ENCODE assay signal across 9 cellular contexts in genomic region chr4:186134254-186134653, GRCh38. TPM values are rescaled to one million over a fixed set of nuclear protein-coding genes. Genes with fewer than 3 reads are reported as not detected.
DNase-seq lines count a peak whose midpoint lies in the region; ATAC-seq and TF ChIP-seq lines count a peak whose summit lies in the region.
"Had no signal": no experiment of that assay in that cellular context is flagged by ENCODE, and none has a peak within 500 bp of the region (broad histone marks: within the 10 kb centered on the region; RNA-seq: fewer than 3 reads in every experiment).

No MANE protein-coding gene starts in this region.

- peaks cover 25% of the 10 kb centered on the region for H3K4me1 ChIP-seq in neuron (ENCODE audit: insufficient read depth, low read length)
- no peaks in the 10 kb centered on the region for H3K4me1 ChIP-seq in colonic mucosa
- no peaks in the 10 kb centered on the region for H3K4me1 ChIP-seq in tibial artery

- H3K36me3 ChIP-seq in neuron (ENCODE audit: insufficient read depth, low read length) = no peaks in the 10 kb centered on the region
- no peaks in the 10 kb centered on the region for H3K36me3 ChIP-seq in colonic mucosa
- no peaks in the 10 kb centered on the region for H3K36me3 ChIP-seq in tibial artery

- H3K27ac ChIP-seq in colonic mucosa (no peak overlapping the region), tibial artery (no peak overlapping the region)

- H3K4me3 ChIP-seq in neuron (ENCODE audit: low read length) = no peak overlapping the region
- no peak overlapping the region for H3K4me3 ChIP-seq in colonic mucosa
- H3K4me3 ChIP-seq in tibial artery = no peak overlapping the region

- H3K4me1 Mint-ChIP-seq in activated CD4-positive, alpha-beta T cell treated with anti-CD3 and anti-CD28 coated beads for 36 hours = peaks cover 9% of the 10 kb centered on the region

- peak overlapping the region; percentile 24 for H2AFZ ChIP-seq in neuron (ENCODE audit: low read depth, low read length)

- no peak for TF ChIP-seq CTCF in colonic mucosa (IDR thresholded peaks at IDR 0.05)
- TF ChIP-seq CTCF in tibial artery (IDR thresholded peaks at IDR 0.05) = no peak

- H3K9me3 Mint-ChIP-seq in activated CD4-positive, alpha-beta T cell treated with anti-CD3 and anti-CD28 coated beads for 36 hours (ENCODE audit: low read depth) = no peaks in the 10 kb centered on the region

- no peaks in the 10 kb centered on the region for H3K9me3 ChIP-seq in neuron (ENCODE audit: low read length)
- H3K9me3 ChIP-seq in colonic mucosa = no peaks in the 10 kb centered on the region
- no peaks in the 10 kb centered on the region for H3K9me3 ChIP-seq in tibial artery

- CTCF ChIA-PET in activated CD4-positive, alpha-beta T cell treated with anti-CD3 and anti-CD28 coated beads for 36 hours (lab: Charles Lee) = no interaction called here

- intact Hi-C loops in activated CD4-positive, alpha-beta T cell treated with anti-CD3 and anti-CD28 coated beads for 36 hours (cut with DNase I, micrococcal nuclease) = no loop called here
- intact Hi-C loops in colonic mucosa (cut with DNase I) = no loop called here
- intact Hi-C loops in tibial artery (cut with DNase I; ENCODE audit: low total_unique reads) = no loop called here

- no peak overlapping the region for H3K9ac ChIP-seq in colonic mucosa (ENCODE audit: low read depth in 2 of 2, low read length in 2 of 2)

- peak; percentile 74 for ATAC-seq in activated CD4-positive, alpha-beta T cell treated with anti-CD3 and anti-CD28 coated beads for 36 hours
- peak; percentile 99 for ATAC-seq in GM21737 (IDR thresholded peaks at IDR 0.05; ENCODE audit: unreplicated experiment)
- peak; percentile 99 for ATAC-seq in HG03460 (IDR thresholded peaks at IDR 0.05; ENCODE audit: unreplicated experiment)

- peak; percentile 10 for DNase-seq in activated CD4-positive, alpha-beta T cell treated with anti-CD3 and anti-CD28 coated beads for 36 hours
- no peak for DNase-seq in activated CD4-positive, alpha-beta T cell treated with anti-CD3 and anti-CD28 coated beads for 1 hour
- DNase-seq in colonic mucosa (no peak), tibial artery (no peak), HUDEP-2 (lab: John Stamatoyannopoulos, UW; ENCODE audit: unreplicated experiment in 76 of 76) (no peak)
- DNase-seq: NCI-H526 had no signal

- POLR2A ChIA-PET in activated CD4-positive, alpha-beta T cell treated with anti-CD3 and anti-CD28 coated beads for 36 hours (lab: Charles Lee) = no interaction called here

- no peak overlapping the region for H3K4me3 Mint-ChIP-seq in activated CD4-positive, alpha-beta T cell treated with anti-CD3 and anti-CD28 coated beads for 36 hours

- no peaks in the 10 kb centered on the region for H3K27me3 Mint-ChIP-seq in activated CD4-positive, alpha-beta T cell treated with anti-CD3 and anti-CD28 coated beads for 36 hours

- no peaks in the 10 kb centered on the region for H3K36me3 Mint-ChIP-seq in activated CD4-positive, alpha-beta T cell treated with anti-CD3 and anti-CD28 coated beads for 36 hours (ENCODE audit: low read depth)

- H3K27me3 ChIP-seq in neuron (ENCODE audit: insufficient read depth, low read length) = peaks cover 1% of the 10 kb centered on the region
- no peaks in the 10 kb centered on the region for H3K27me3 ChIP-seq in colonic mucosa
- no peaks in the 10 kb centered on the region for H3K27me3 ChIP-seq in tibial artery

- no peak overlapping the region for H3K27ac Mint-ChIP-seq in activated CD4-positive, alpha-beta T cell treated with anti-CD3 and anti-CD28 coated beads for 36 hours

RNA-seq across cellular contexts. Expression of gene FAM149A, which starts 29.8 kb away (rescaled TPM):
- under 1 TPM; 0.44 to 0.59 TPM for total RNA-seq in activated CD4-positive, alpha-beta T cell treated with anti-CD3 and anti-CD28 coated beads for 36 hours
- 10 to 100 TPM; 13.8 to 16.6 TPM for total RNA-seq in colonic mucosa

RNA-seq across cellular contexts. Expression of gene CYP4V2, which starts 57.1 kb away (rescaled TPM):
- total RNA-seq in activated CD4-positive, alpha-beta T cell treated with anti-CD3 and anti-CD28 coated beads for 36 hours = 1 to 10 TPM; 4.1 to 4.5 TPM
- total RNA-seq in colonic mucosa = 10 to 100 TPM; 20.3 to 36.0 TPM

Comparison
In these comparisons a context has a peak if more than half of its experiments do, and no peak if none do; other contexts are left out.
1. RNA of gene FAM149A, which starts 29.8 kb away (total RNA-seq): 13.8 to 16.6 TPM in colonic mucosa; 0.44 to 0.59 TPM in activated CD4-positive, alpha-beta T cell treated with anti-CD3 and anti-CD28 coated beads for 36 hours; every median in the first group is over 4 times any median in the second.
2. Peak in every context shown above with its lines, with median percentiles within 50 percentile points of each other: ATAC-seq.